Comparison of ENCODE assay signal across 17 cellular contexts in the genomic region with DNA sequence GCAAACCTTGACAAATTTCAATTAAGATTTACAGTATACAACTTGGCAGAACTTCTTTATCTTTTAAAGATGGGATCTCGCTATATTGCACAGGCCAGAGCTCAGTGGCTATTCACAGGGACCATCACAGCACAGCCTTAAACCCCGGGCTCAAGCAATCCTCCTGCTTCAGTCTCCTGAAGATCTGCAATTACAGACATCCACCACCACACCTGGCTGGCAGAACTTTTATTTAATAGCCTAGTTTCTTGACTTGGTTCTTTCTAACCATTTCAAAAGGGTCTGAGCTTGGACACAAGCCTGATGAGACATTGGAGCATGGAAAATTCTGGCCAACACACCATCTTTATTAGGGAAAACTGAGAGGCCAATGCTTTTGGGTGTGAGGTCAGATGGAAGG.
"Had no signal": no experiment of that assay in that cellular context is flagged by ENCODE, and none has a peak within 500 bp of the region (broad histone marks: within the 10 kb centered on the region; RNA-seq: fewer than 3 reads in every experiment).

No MANE protein-coding gene starts in this region.

- H3K36me3 ChIP-seq: esophagus squamous epithelium, left ventricle myocardium inferior, lower lobe of right lung had no signal

- ATAC-seq: left cardiac atrium, lower lobe of right lung, natural killer cell had no signal

- H3K4me3 ChIP-seq: esophagus squamous epithelium, left ventricle myocardium inferior, lower lobe of right lung had no signal

- H3K4me3 Mint-ChIP-seq: immature natural killer cell, memory B cell, mesothelial cell of epicardium, natural killer cell, neural crest cell had no signal

- DNase-seq: effector memory CD4-positive, alpha-beta T cell; esophagus squamous epithelium; foreskin fibroblast; immature natural killer cell; kidney; left cardiac atrium; left ventricle myocardium inferior; lower lobe of right lung; natural killer cell; posterior cingulate gyrus; small intestine; stimulated activated CD4-positive, alpha-beta T cell treated with anti-CD3 and anti-CD28 coated beads, Interleukin-2, amount 100 ng/mL, for 48 hours; stimulated activated naive CD4-positive, alpha-beta T cell treated with Interleukin-2 at 50 U/mL for 16 hours; trophoblast cell had no signal

- H3K9me3 Mint-ChIP-seq: immature natural killer cell, natural killer cell had no signal

- H3K27ac ChIP-seq: esophagus squamous epithelium, left ventricle myocardium inferior, lower lobe of right lung had no signal

- FAIRE-seq: kidney, small intestine had no signal

- H3K36me3 Mint-ChIP-seq: immature natural killer cell, memory B cell, natural killer cell had no signal

- H3K4me1 Mint-ChIP-seq: immature natural killer cell, memory B cell, natural killer cell had no signal

- H3K27ac Mint-ChIP-seq: immature natural killer cell, memory B cell, mesothelial cell of epicardium, natural killer cell had no signal

- H3K4me1 ChIP-seq: esophagus squamous epithelium, left ventricle myocardium inferior, lower lobe of right lung had no signal

- H3K9me3 ChIP-seq: esophagus squamous epithelium, lower lobe of right lung had no signal
